In the genomic region with DNA sequence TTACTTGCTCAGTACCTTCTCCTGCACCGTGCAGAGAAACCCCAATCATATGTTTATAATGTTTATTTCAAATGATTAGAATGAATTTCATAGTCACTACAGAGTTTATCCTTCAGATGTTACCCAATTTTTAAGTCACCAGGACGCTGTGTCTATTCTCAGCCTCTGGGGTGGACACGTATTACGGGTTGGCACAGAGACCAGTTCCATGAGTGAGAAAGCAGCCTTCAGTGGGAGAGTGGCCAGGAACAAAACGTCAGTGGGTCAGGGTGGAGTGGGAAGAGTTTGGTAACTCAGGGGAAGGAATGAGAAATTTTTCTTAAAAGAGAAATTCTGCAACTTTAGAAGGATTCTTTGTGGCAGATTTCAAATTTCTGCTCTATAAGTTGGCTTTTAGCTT, we compare ENCODE assay signal across 11 cellular contexts.
DNase-seq lines count a peak whose midpoint lies in the region; ATAC-seq and TF ChIP-seq lines count a peak whose summit lies in the region.
"Had no signal": no experiment of that assay in that cellular context is flagged by ENCODE, and none has a peak within 500 bp of the region (broad histone marks: within the 10 kb centered on the region; RNA-seq: fewer than 3 reads in every experiment).

No MANE protein-coding gene starts in this region.

- no peak for TF ChIP-seq CTCF in chondrocyte (IDR thresholded peaks at IDR 0.05)

- H3K4me3 Mint-ChIP-seq in CD4-positive, CD25-positive, alpha-beta regulatory T cell: no peak overlapping the region
- H3K4me3 Mint-ChIP-seq in chondrocyte (ENCODE audit: unreplicated experiment): no peak overlapping the region
- H3K4me3 Mint-ChIP-seq: activated T-helper 17 cell treated with anti-CD3 and anti-CD28 coated beads, Interleukin-2, amount 50 U/mL, for 72 hours; CD14-positive monocyte had no signal

- no peaks in the 10 kb centered on the region for H3K4me1 ChIP-seq in CD4-positive, CD25-positive, alpha-beta regulatory T cell (ENCODE audit: control insufficient read depth, insufficient read depth, low read length, poor library complexity, severe bottlenecking)

- no peak for ATAC-seq in CD4-positive, CD25-positive, alpha-beta regulatory T cell (ENCODE audit: low read depth in 2 of 2)
- no peak for ATAC-seq in HG03520 (IDR thresholded peaks at IDR 0.05; ENCODE audit: unreplicated experiment)
- ATAC-seq: activated T-helper 17 cell treated with anti-CD3 and anti-CD28 coated beads, Interleukin-2, amount 50 U/mL, for 72 hours had no signal

- H3K27ac ChIP-seq in CD4-positive, CD25-positive, alpha-beta regulatory T cell (ENCODE audit: insufficient read depth, low read length, poor library complexity, severe bottlenecking): no peak overlapping the region

- no peak for DNase-seq in CD4-positive, CD25-positive, alpha-beta regulatory T cell
- DNase-seq in chondrocyte (ENCODE audit: low spot score) (no peak), hippocampal formation (lab: John Stamatoyannopoulos, UW) (peak; percentile 11 to 32), skeletal muscle cell (ENCODE audit: low read depth) (peak; percentile 58), COLO829 (ENCODE audit: low spot score) (no peak)
- no peak for DNase-seq in activated T-cell treated with anti-CD3 and anti-CD28 coated beads, Interleukin-2, amount 50 U/mL, for 1 hour
- no peak for DNase-seq in stimulated activated CD4-positive, alpha-beta T cell treated with anti-CD3 and anti-CD28 coated beads, Interleukin-4, amount 100 ng/mL, for 1 hour
- DNase-seq: NCI-H1930 had no signal

- H3K36me3 ChIP-seq in CD4-positive, CD25-positive, alpha-beta regulatory T cell (ENCODE audit: control insufficient read depth, insufficient read depth, low read length): no peaks in the 10 kb centered on the region

- peak overlapping the region in 2 of 3 donors; percentile 22 to 53 for H3K27ac Mint-ChIP-seq in CD4-positive, CD25-positive, alpha-beta regulatory T cell
- H3K27ac Mint-ChIP-seq in chondrocyte (ENCODE audit: unreplicated experiment): peak overlapping the region; percentile 69
- H3K27ac Mint-ChIP-seq: activated T-helper 17 cell treated with anti-CD3 and anti-CD28 coated beads, Interleukin-2, amount 50 U/mL, for 72 hours; CD14-positive monocyte had no signal

- H3K36me3 Mint-ChIP-seq in CD4-positive, CD25-positive, alpha-beta regulatory T cell: peaks cover 17% of the 10 kb centered on the region
- peaks cover 1% of the 10 kb centered on the region for H3K36me3 Mint-ChIP-seq in chondrocyte (ENCODE audit: low read depth)
- H3K36me3 Mint-ChIP-seq: CD14-positive monocyte had no signal

- no peaks in the 10 kb centered on the region for H3K27me3 Mint-ChIP-seq in CD4-positive, CD25-positive, alpha-beta regulatory T cell
- no peaks in the 10 kb centered on the region for H3K27me3 Mint-ChIP-seq in chondrocyte (ENCODE audit: low read depth)
- H3K27me3 Mint-ChIP-seq: activated T-helper 17 cell treated with anti-CD3 and anti-CD28 coated beads, Interleukin-2, amount 50 U/mL, for 72 hours had no signal

- peaks cover 17 to 28% (median 24%) of the 10 kb centered on the region in 4 donors for H3K4me1 Mint-ChIP-seq in CD4-positive, CD25-positive, alpha-beta regulatory T cell
- H3K4me1 Mint-ChIP-seq in chondrocyte (ENCODE audit: low read depth): peaks cover 38% of the 10 kb centered on the region
- H3K4me1 Mint-ChIP-seq: CD14-positive monocyte had no signal

- H3K27me3 ChIP-seq in CD4-positive, CD25-positive, alpha-beta regulatory T cell (ENCODE audit: control insufficient read depth, insufficient read depth, low read length): no peaks in the 10 kb centered on the region

- H3K4me3 ChIP-seq in CD4-positive, CD25-positive, alpha-beta regulatory T cell (ENCODE audit: low read depth, low read length): no peak overlapping the region
- H3K4me3 ChIP-seq in skeletal muscle cell (ENCODE audit: low read depth, low read length): no peak overlapping the region

- no peaks in the 10 kb centered on the region for H3K9me3 ChIP-seq in CD4-positive, CD25-positive, alpha-beta regulatory T cell (ENCODE audit: control insufficient read depth in 2 of 2, low read length in 2 of 2)

- peaks cover 0 to 6% (median 0%) of the 10 kb centered on the region in 7 donors for H3K9me3 Mint-ChIP-seq in CD4-positive, CD25-positive, alpha-beta regulatory T cell
- peaks cover 2% of the 10 kb centered on the region for H3K9me3 Mint-ChIP-seq in chondrocyte (ENCODE audit: low read depth)

Comparison
In these comparisons a context has a peak if more than half of its experiments do, and no peak if none do; other contexts are left out.
1. DNase-seq: peak in hippocampal formation (2 of 2) and skeletal muscle cell (single experiment); none in CD4-positive, CD25-positive, alpha-beta regulatory T cell (0 of 3), chondrocyte (single experiment), activated T-cell treated with anti-CD3 and anti-CD28 coated beads, Interleukin-2, amount 50 U/mL, for 1 hour (single experiment), COLO829 (single experiment) and stimulated activated CD4-positive, alpha-beta T cell treated with anti-CD3 and anti-CD28 coated beads, Interleukin-4, amount 100 ng/mL, for 1 hour (single experiment).